ENCODE assay signal across 8 cellular contexts in the genomic region with DNA sequence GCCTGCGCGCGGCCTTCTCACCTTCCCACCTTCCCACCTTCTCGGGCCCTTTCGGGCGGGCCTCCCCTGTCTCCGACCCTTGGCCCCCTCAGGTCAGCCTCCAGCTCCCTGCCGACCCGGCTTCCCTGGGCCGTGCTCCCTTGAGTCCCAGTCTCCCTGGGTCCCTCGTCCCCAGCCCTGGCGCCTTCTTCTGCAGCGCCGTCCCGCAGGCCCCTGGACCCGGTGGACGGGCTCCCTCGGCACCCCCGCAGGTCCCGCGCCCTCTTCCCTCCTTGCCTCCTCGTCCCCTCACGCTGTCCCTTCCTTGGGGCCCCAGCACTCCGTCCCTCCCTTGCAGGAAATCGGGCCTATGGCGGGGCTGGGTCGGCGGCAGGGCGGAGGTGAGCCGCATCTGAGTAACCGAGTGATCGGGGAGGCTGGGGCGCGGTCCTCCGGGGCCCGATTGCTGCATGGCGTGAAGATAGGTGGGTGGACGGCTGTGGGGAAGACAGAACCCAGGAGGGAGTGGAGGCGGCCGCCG. TPM values are rescaled to one million over a fixed set of nuclear protein-coding genes. Genes with fewer than 3 reads are reported as not detected.
DNase-seq lines count a peak whose midpoint lies in the region; ATAC-seq, FAIRE-seq and TF ChIP-seq lines count a peak whose summit lies in the region.

No MANE protein-coding gene starts in this region.

- H3K9me2 ChIP-seq in HCT116 (ENCODE audit: insufficient read depth), result no peaks in the 10 kb centered on the region

- ATAC-seq in HCT116 (peak; percentile 15), GM12878 (peak; percentile 20)

- peaks cover 2% of the 10 kb centered on the region for H3K9me1 ChIP-seq in keratinocyte (ENCODE audit: control insufficient read depth, extremely low read depth, insufficient read depth, low read length)

- DNase-seq in Caco-2 (peak in 1 of 2 experiments; percentile 45), HCT116 (ENCODE audit: low read depth, low spot score) (no peak), Peyer's patch (peak; percentile 25 to 67 (median 58)), GM12878 (ENCODE audit: low read depth, low spot score) (no peak), keratinocyte (ENCODE audit: low read depth, low spot score) (no peak), NCI-H1048 (lab: John Stamatoyannopoulos, UW) (no peak), GF-D8 (lab: John Stamatoyannopoulos, UW) (no peak)
- peak; percentile 25 for DNase-seq in stimulated activated CD8-positive, alpha-beta memory T cell treated with anti-CD3 and anti-CD28 coated beads, Interleukin-4, amount 100 ng/mL, for 24 hours (ENCODE audit: low read depth)

- intact Hi-C loops in Caco-2 (cut with micrococcal nuclease; ENCODE audit: unreplicated experiment) (loop anchor here (2.0 to 10.0 kb wide), 2 partner anchors 71 to 375 kb away; a partner anchor contains a TSS), HCT116 (cut with micrococcal nuclease) (no loop called here), GM12878 (cut with micrococcal nuclease; ENCODE audit: unreplicated experiment) (loop anchor here (10.0 kb wide), 2 partner anchors 505 to 765 kb away; no protein-coding TSS in a partner anchor)

- peaks cover 17% of the 10 kb centered on the region; the same call in 1 of the 2 replicates for H4K20me1 ChIP-seq in HCT116 (ENCODE audit: insufficient read depth)
- H4K20me1 ChIP-seq in GM12878 (ENCODE audit: control insufficient read depth, insufficient read depth), result peaks cover 5% of the 10 kb centered on the region; the same call in 1 of the 2 replicates
- peaks cover 10% of the 10 kb centered on the region for H4K20me1 ChIP-seq in keratinocyte (ENCODE audit: control insufficient read depth, extremely low read depth, insufficient read depth, low read length)

- dilution Hi-C loops in keratinocyte (cut with MboI; ENCODE audit: extremely low pct_ligation_motif_present, low sequenced_read_pairs), result no loop called here

- H3K9me3 ChIP-seq in Caco-2 (no peaks in the 10 kb centered on the region), HCT116 (ENCODE audit: control insufficient read depth in 1 of 2, insufficient read depth in 1 of 2, low read depth in 1 of 2, low read length in 2 of 2) (no peaks in the 10 kb centered on the region), Peyer's patch (no peaks in the 10 kb centered on the region), GM12878 (replicated peaks; ENCODE audit: control insufficient read depth, insufficient read depth, low read length) (no peaks in the 10 kb centered on the region), keratinocyte (ENCODE audit: control insufficient read depth, low read depth, low read length) (no peaks in the 10 kb centered on the region)

- H3K27ac ChIP-seq in HCT116 (ENCODE audit: low read depth, low read length) (peak overlapping the region; percentile 96), Peyer's patch (peak overlapping the region; percentile 94 to 97 (median 95)), GM12878 (ENCODE audit: control insufficient read depth, insufficient read depth) (peak overlapping the region; percentile 94), keratinocyte (ENCODE audit: control insufficient read depth, insufficient read depth, low read length) (peak overlapping the region; percentile 94)

- peaks cover 76% of the 10 kb centered on the region for H3K79me2 ChIP-seq in HCT116 (ENCODE audit: insufficient read depth, low read length)
- peaks cover 74% of the 10 kb centered on the region for H3K79me2 ChIP-seq in GM12878 (ENCODE audit: control insufficient read depth, insufficient read depth, low read length)
- peaks cover 63% of the 10 kb centered on the region for H3K79me2 ChIP-seq in keratinocyte (ENCODE audit: control insufficient read depth, insufficient read depth, low read length)

- TF ChIP-seq POLR2A in HCT116 (IDR thresholded peaks at IDR 0.05; ENCODE audit: borderline replicate concordance, extremely low read depth, insufficient read depth, insufficient read length) (no peak), Peyer's patch (IDR thresholded peaks at IDR 0.05) (no peak), GM12878 (IDR thresholded peaks at IDR 0.05; ENCODE audit: low read depth, low read length) (peak; percentile 52; the same call in 1 of the 2 replicates)

- TF ChIP-seq RAD21 in HCT116 (IDR thresholded peaks at IDR 0.05; ENCODE audit: low read depth) (no peak), GM12878 (IDR thresholded peaks at IDR 0.05; ENCODE audit: insufficient read depth, low read depth, low read length) (no peak)

- no peaks in the 10 kb centered on the region for H3K9me3 Mint-ChIP-seq in Caco-2 (ENCODE audit: unreplicated experiment)

- BruUV-seq in Caco-2 (replicated peaks; lab: Mats Ljungman, UMichigan) (no TSS peak), HCT116 (replicated peaks; lab: Mats Ljungman, UMichigan) (no TSS peak), GM12878 (replicated peaks; lab: Mats Ljungman, UMichigan) (no TSS peak)

- peaks cover 56% of the 10 kb centered on the region for H3K36me3 Mint-ChIP-seq in Caco-2 (ENCODE audit: insufficient read depth, unreplicated experiment)

- in situ Hi-C loops in GM12878 (cut with MboI), result loop anchor here (25.0 kb wide), 1 partner anchor 1957 kb away; a partner anchor contains a TSS

- no peaks in the 10 kb centered on the region for H3K27me3 Mint-ChIP-seq in Caco-2 (ENCODE audit: insufficient read depth, unreplicated experiment)

- H3K4me3 ChIP-seq in Caco-2 (ENCODE audit: low read depth, low read length) (peak overlapping the region; percentile 99), HCT116 (replicated peaks in 1 of 2; ENCODE audit: low read depth in 1 of 2, low read length in 2 of 2) (peak overlapping the region; percentile 91 to 94), Peyer's patch (peak overlapping the region; percentile 92 to 99 (median 96)), GM12878 (peak overlapping the region; percentile 94), keratinocyte (ENCODE audit: control insufficient read depth in 2 of 3, extremely low read depth in 1 of 3, insufficient read depth in 2 of 3, low read depth in 1 of 3, low read length in 3 of 3) (peak overlapping the region; percentile 78 to 98 (median 85))

- peak overlapping the region; percentile 75 for H3K4me3 Mint-ChIP-seq in Caco-2 (ENCODE audit: unreplicated experiment)

- RAD21 ChIA-PET in HCT116 (lab: Charles Lee; ENCODE audit: low non-redundant PET in 1 of 2, low total read pairs in 2 of 2, uncharacterized antibody in 2 of 2, unreplicated experiment in 2 of 2) (no interaction called here), GM12878 (lab: Charles Lee; ENCODE audit: unreplicated experiment) (interaction anchor here (0.9 to 2.3 kb wide), 4 partner anchors 9 to 248 kb away, joined by 3 to 5 read pairs (median 4); a partner anchor contains a TSS)

- no peak overlapping the region for H2AFZ ChIP-seq in HCT116 (ENCODE audit: low read depth, low read length, poor library complexity, severe bottlenecking)
- H2AFZ ChIP-seq in GM12878 (ENCODE audit: control insufficient read depth, low read depth, low read length), result no peak overlapping the region
- H2AFZ ChIP-seq in keratinocyte (ENCODE audit: control insufficient read depth, low read length), result no peak overlapping the region

- peak overlapping the region; percentile 98 for H3K9ac ChIP-seq in HCT116 (ENCODE audit: low read length)
- H3K9ac ChIP-seq in GM12878 (ENCODE audit: control insufficient read depth, insufficient read depth, low read length), result peak overlapping the region; percentile 98
- H3K9ac ChIP-seq in keratinocyte (ENCODE audit: control insufficient read depth, extremely low read depth, insufficient read depth, low read length), result peak overlapping the region; percentile 97

- TF ChIP-seq EP300 in GM12878 (IDR thresholded peaks at IDR 0.05; ENCODE audit: borderline replicate concordance in 1 of 2, control insufficient read depth in 1 of 2, low read depth in 2 of 2, low read length in 2 of 2), result no peak

- POLR2A ChIA-PET in Caco-2 (lab: Charles Lee) (interaction anchor here (1.2 kb wide), 1 partner anchor 9 kb away, joined by 4 read pairs; no protein-coding TSS in a partner anchor), HCT116 (lab: Charles Lee) (no interaction called here), GM12878 (lab: Charles Lee) (interaction anchor here (0.8 to 5.8 kb wide), 5 partner anchors 8 to 101 kb away, joined by 3 to 92 read pairs (median 3); a partner anchor contains a TSS)

- peaks cover 28% of the 10 kb centered on the region for H3K4me1 Mint-ChIP-seq in Caco-2 (ENCODE audit: low read depth, unreplicated experiment)

- WGBS in GM12878 (ENCODE audit: insufficient coverage, insufficient replicate concordance, low lambda C conversion rate, missing lambda C conversion rate), result 0% methylated on average over 27 of the region's 41 CpGs

- SMC1A ChIA-PET in GM12878 (lab: Charles Lee; ENCODE audit: uncharacterized antibody, unreplicated experiment), result interaction anchor here (1.0 to 4.1 kb wide), 2 partner anchors 8 to 103 kb away, joined by 3 to 37 read pairs; a partner anchor contains a TSS

- H3K4me2 ChIP-seq in HCT116 (ENCODE audit: low read length) (peak overlapping the region; percentile 84), GM12878 (ENCODE audit: control insufficient read depth, insufficient read depth) (peak overlapping the region; percentile 42), keratinocyte (ENCODE audit: control insufficient read depth, extremely low read depth, insufficient read depth, low read depth, low read length) (peak overlapping the region; percentile 98)

- FAIRE-seq in GM12878 (lab: Jason Lieb, UNC) (no peak), keratinocyte (lab: Jason Lieb, UNC) (no peak)

- TF ChIP-seq CTCF in Caco-2 (IDR thresholded peaks at IDR 0.05; ENCODE audit: insufficient read depth in 1 of 2, low read depth in 1 of 2, low read length in 1 of 2, severe bottlenecking in 1 of 2, unreplicated experiment in 1 of 2) (no peak), HCT116 (IDR thresholded peaks at IDR 0.05 in 2 of 3, conservative IDR thresholded peaks at IDR 0.05 in 1 of 3; ENCODE audit: borderline replicate concordance in 1 of 3, insufficient read depth in 1 of 3, low read depth in 2 of 3, low read length in 2 of 3) (no peak), Peyer's patch (IDR thresholded peaks at IDR 0.05) (no peak), GM12878 (IDR thresholded peaks at IDR 0.05 in 2 of 3, conservative IDR thresholded peaks at IDR 0.05 in 1 of 3; ENCODE audit: control insufficient read depth in 2 of 3, extremely low read depth in 1 of 3, insufficient read depth in 1 of 3, low read depth in 3 of 3, low read length in 3 of 3) (no peak), keratinocyte (optimal IDR thresholded peaks at IDR 0.05 in 1 of 3, IDR thresholded peaks at IDR 0.05 in 1 of 3, conservative IDR thresholded peaks at IDR 0.05 in 1 of 3; ENCODE audit: extremely low read depth in 1 of 3, insufficient read depth in 2 of 3, low read length in 3 of 3) (no peak)

- peaks cover 10% of the 10 kb centered on the region for H3K4me1 ChIP-seq in Caco-2
- peaks cover 19 to 48% of the 10 kb centered on the region in 2 experiments for H3K4me1 ChIP-seq in HCT116 (ENCODE audit: control insufficient read depth in 1 of 2, insufficient read depth in 2 of 2, low read length in 2 of 2)
- H3K4me1 ChIP-seq in Peyer's patch, result peaks cover 0 to 50% (median 23%) of the 10 kb centered on the region in 4 donors
- peaks cover 17% of the 10 kb centered on the region for H3K4me1 ChIP-seq in GM12878 (ENCODE audit: control insufficient read depth, insufficient read depth, low read length)
- H3K4me1 ChIP-seq in keratinocyte (ENCODE audit: control insufficient read depth, extremely low read depth, insufficient read depth, low read length), result peaks cover 45% of the 10 kb centered on the region

- H3K36me3 ChIP-seq in Caco-2 (ENCODE audit: control insufficient read depth, insufficient read depth, low read length) (0 out of 2 replicates have a peak, but pooled peaks cover 2% of the 10 kb centered on the region), HCT116 (ENCODE audit: control insufficient read depth in 1 of 2, insufficient read depth in 2 of 2, low read length in 2 of 2) (peaks cover 4 to 24% of the 10 kb centered on the region in 2 experiments; a peak in 2 of 4 replicates), Peyer's patch (peaks cover 0 to 17% (median 0%) of the 10 kb centered on the region in 3 donors), GM12878 (ENCODE audit: control insufficient read depth in 2 of 2, insufficient read depth in 2 of 2, low read length in 1 of 2) (peaks cover 10% of the 10 kb centered on the region in 2 experiments), keratinocyte (ENCODE audit: control insufficient read depth in 2 of 2, extremely low read depth in 1 of 2, insufficient read depth in 2 of 2, low read length in 2 of 2) (peaks cover 12 to 31% of the 10 kb centered on the region in 2 experiments)

- CTCF ChIA-PET in Caco-2 (lab: Charles Lee) (interaction anchor here (0.6 kb wide), 1 partner anchor 274 kb away, joined by 3 read pairs; a partner anchor contains a TSS), HCT116 (lab: Charles Lee) (no interaction called here), GM12878 (lab: Yijun Ruan, JAX) (interaction anchor here (0.6 to 4.7 kb wide), 5 partner anchors 16 to 37 kb away, joined by 3 to 31 read pairs (median 3); a partner anchor contains a TSS)

- H3K27me3 ChIP-seq in Caco-2 (replicated peaks; ENCODE audit: control insufficient read depth, insufficient read depth, low read length) (no peaks in the 10 kb centered on the region), HCT116 (ENCODE audit: insufficient read depth, low read length) (no peaks in the 10 kb centered on the region), Peyer's patch (no peaks in the 10 kb centered on the region), GM12878 (replicated peaks in 1 of 2; ENCODE audit: control insufficient read depth in 2 of 2, insufficient read depth in 2 of 2, low read length in 1 of 2) (no peaks in the 10 kb centered on the region), keratinocyte (ENCODE audit: control insufficient read depth, extremely low read depth, insufficient read depth, low read length) (no peaks in the 10 kb centered on the region)

- peak overlapping the region; percentile 77 for H3K27ac Mint-ChIP-seq in Caco-2 (ENCODE audit: unreplicated experiment)

RNA-seq across cellular contexts. Expression of a gene that starts 7.6 kb away (rescaled TPM):
- total RNA-seq in Caco-2 (2022) (59.0 and 60.1 TPM in 2 replicates), HCT116 (2021; ENCODE audit: unreplicated experiment) (50.0 TPM), Peyer's patch (10 to 100 TPM; 15.7 to 23.5 (median 18.0) TPM), GM12878 (2014; rRNA removed) (62.2 and 63.9 TPM in 2 replicates), GM12878 (2014; rRNA removed; fragmentation: Illumina TruSeq; extraction: Trizol) (84.4 and 90.1 TPM in 2 replicates), GM12878 (2021) (93.0 and 98.4 TPM in 2 replicates)
- 41.9 and 42.2 TPM in 2 replicates for polyA plus RNA-seq in HCT116 (2012)
- total RNA-seq in GM12878 (2013; cell fraction: nucleolus; rRNA removed), result 19.5 and 22.2 TPM in 2 replicates
- 99.7 TPM for polyA plus RNA-seq in GM12878 (2011; ENCODE audit: low read depth)
- polyA plus RNA-seq in GM12878 (2011; rRNA removed) (110 and 123 TPM in 2 replicates), GM12878 (2014; fragmentation: Illumina TruSeq; extraction: Trizol) (89.6 and 105 TPM in 2 replicates), GM12878 (2014; fragmentation: Nextera tagmentation; extraction: Ambion mirVana) (100 to 1,000 TPM in 1 of 2 experiments, 10 to 100 TPM in 1; 42.3 to 121 TPM), GM12878 (2014; rRNA removed) (149 and 150 TPM in 2 replicates), GM12878 (2016; fragmentation: Nextera tagmentation; extraction: Ambion mirVana) (100 to 1,000 TPM; 179 to 207 TPM), keratinocyte (79.5 to 107 TPM (median 102 TPM) in 3 replicates)
- 64.1 and 80.8 TPM in 2 replicates for polyA plus RNA-seq in GM12878 (2011; cell fraction: cytosol; rRNA removed)
- polyA plus RNA-seq in GM12878 (2011; cell fraction: nucleus; rRNA removed), result 44.1 and 61.9 TPM in 2 replicates
- polyA plus RNA-seq in GM12878 (2012), result 75.2 and 105 TPM in 2 replicates
- polyA minus RNA-seq in GM12878 (2011; rRNA and poly(A)+ RNA removed), result 34.7 and 36.9 TPM in 2 replicates
- 17.0 and 20.1 TPM in 2 replicates for polyA minus RNA-seq in GM12878 (2011; cell fraction: cytosol; rRNA and poly(A)+ RNA removed)
- 10.4 and 23.5 TPM in 2 replicates for polyA minus RNA-seq in GM12878 (2011; cell fraction: nucleus; rRNA and poly(A)+ RNA removed)
- polyA plus RNA-seq in keratinocyte (2011; ENCODE audit: low read depth), result 193 TPM
- 97.3 and 103 TPM in 2 replicates for polyA plus RNA-seq in keratinocyte (2011; cell fraction: cytosol; rRNA removed)
- polyA plus RNA-seq in keratinocyte (2011; cell fraction: nucleus; rRNA removed), result 58.9 and 80.7 TPM in 2 replicates
- 88.5 and 126 TPM in 2 replicates for polyA plus RNA-seq in keratinocyte (2012; ENCODE audit: low replicate concordance)
- polyA minus RNA-seq in keratinocyte, result 13.2 to 34.9 TPM (median 23.4 TPM) in 3 replicates
- polyA minus RNA-seq in keratinocyte (2011; cell fraction: cytosol; rRNA and poly(A)+ RNA removed), result 41.1 TPM
- polyA minus RNA-seq in keratinocyte (2011; cell fraction: nucleus; rRNA and poly(A)+ RNA removed), result 11.7 and 14.9 TPM in 2 replicates

RNA-seq across cellular contexts. Expression of a gene that starts 7.8 kb away (rescaled TPM):
- total RNA-seq in Caco-2 (2022) (1,528 and 1,598 TPM in 2 replicates), HCT116 (2021; ENCODE audit: unreplicated experiment) (1,754 TPM), Peyer's patch (1,000 to 10,000 TPM in 1 of 4 donors, 100 to 1,000 TPM in 3; 462 to 1,338 (median 588) TPM), GM12878 (2014; rRNA removed) (4,617 and 5,922 TPM in 2 replicates), GM12878 (2014; rRNA removed; fragmentation: Illumina TruSeq; extraction: Trizol) (3,907 and 4,081 TPM in 2 replicates), GM12878 (2021) (2,572 and 2,695 TPM in 2 replicates)
- 2,813 and 3,271 TPM in 2 replicates for polyA plus RNA-seq in HCT116 (2012)
- total RNA-seq in GM12878 (2013; cell fraction: nucleolus; rRNA removed), result 241 and 243 TPM in 2 replicates
- 8,256 TPM for polyA plus RNA-seq in GM12878 (2011; ENCODE audit: low read depth)
- polyA plus RNA-seq in GM12878 (2011; rRNA removed) (1,958 and 3,572 TPM in 2 replicates), GM12878 (2014; fragmentation: Illumina TruSeq; extraction: Trizol) (1,263 and 3,648 TPM in 2 replicates), GM12878 (2014; fragmentation: Nextera tagmentation; extraction: Ambion mirVana) (1,000 to 10,000 TPM; 5,281 to 6,300 TPM), GM12878 (2014; rRNA removed) (5,524 and 8,197 TPM in 2 replicates), GM12878 (2016; fragmentation: Nextera tagmentation; extraction: Ambion mirVana) (1,000 to 10,000 TPM; 2,862 to 2,907 TPM), keratinocyte (2,334 to 5,073 TPM (median 3,325 TPM) in 3 replicates)
- polyA plus RNA-seq in GM12878 (2011; cell fraction: cytosol; rRNA removed), result 3,518 and 4,273 TPM in 2 replicates
- 2,765 and 2,930 TPM in 2 replicates for polyA plus RNA-seq in GM12878 (2011; cell fraction: nucleus; rRNA removed)
- polyA plus RNA-seq in GM12878 (2012), result 4,228 and 5,722 TPM in 2 replicates
- polyA minus RNA-seq in GM12878 (2011; rRNA and poly(A)+ RNA removed), result 257 and 484 TPM in 2 replicates
- polyA minus RNA-seq in GM12878 (2011; cell fraction: cytosol; rRNA and poly(A)+ RNA removed), result 235 and 251 TPM in 2 replicates
- 161 and 224 TPM in 2 replicates for polyA minus RNA-seq in GM12878 (2011; cell fraction: nucleus; rRNA and poly(A)+ RNA removed)
- polyA plus RNA-seq in keratinocyte (2011; ENCODE audit: low read depth), result 2,668 TPM
- polyA plus RNA-seq in keratinocyte (2011; cell fraction: cytosol; rRNA removed), result 894 and 1,713 TPM in 2 replicates
- 508 and 737 TPM in 2 replicates for polyA plus RNA-seq in keratinocyte (2011; cell fraction: nucleus; rRNA removed)
- 3,012 and 3,893 TPM in 2 replicates for polyA plus RNA-seq in keratinocyte (2012; ENCODE audit: low replicate concordance)
- polyA minus RNA-seq in keratinocyte, result 341 to 1,372 TPM (median 505 TPM) in 3 replicates
- polyA minus RNA-seq in keratinocyte (2011; cell fraction: cytosol; rRNA and poly(A)+ RNA removed), result 894 TPM
- polyA minus RNA-seq in keratinocyte (2011; cell fraction: nucleus; rRNA and poly(A)+ RNA removed), result 127 TPM in 2 replicates

RNA-seq across cellular contexts. Expression of a gene that starts 16.3 kb away (rescaled TPM):
- total RNA-seq in Caco-2 (2022) (not detected in 2 replicates), HCT116 (2021; ENCODE audit: unreplicated experiment) (not detected), Peyer's patch (not detected), GM12878 (2014; rRNA removed) (not detected in 2 replicates), GM12878 (2014; rRNA removed; fragmentation: Illumina TruSeq; extraction: Trizol) (not detected in 2 replicates), GM12878 (2021) (not detected in 2 replicates)
- not detected in 2 replicates for polyA plus RNA-seq in HCT116 (2012)
- total RNA-seq in GM12878 (2013; cell fraction: nucleolus; rRNA removed), result not detected in 2 replicates
- polyA plus RNA-seq in GM12878 (2011; ENCODE audit: low read depth), result not detected
- polyA plus RNA-seq in GM12878 (2011; rRNA removed) (not detected in 2 replicates), GM12878 (2014; fragmentation: Illumina TruSeq; extraction: Trizol) (not detected in 2 replicates), GM12878 (2014; fragmentation: Nextera tagmentation; extraction: Ambion mirVana) (not detected), GM12878 (2014; rRNA removed) (not detected in 2 replicates), GM12878 (2016; fragmentation: Nextera tagmentation; extraction: Ambion mirVana) (not detected), keratinocyte (not detected in 3 replicates)
- not detected in 2 replicates for polyA plus RNA-seq in GM12878 (2011; cell fraction: cytosol; rRNA removed)
- not detected in 2 replicates for polyA plus RNA-seq in GM12878 (2011; cell fraction: nucleus; rRNA removed)
- polyA plus RNA-seq in GM12878 (2012), result not detected in 2 replicates
- polyA minus RNA-seq in GM12878 (2011; rRNA and poly(A)+ RNA removed), result not detected in 2 replicates
- not detected in 2 replicates for polyA minus RNA-seq in GM12878 (2011; cell fraction: cytosol; rRNA and poly(A)+ RNA removed)
- not detected in 2 replicates for polyA minus RNA-seq in GM12878 (2011; cell fraction: nucleus; rRNA and poly(A)+ RNA removed)
- polyA plus RNA-seq in keratinocyte (2011; ENCODE audit: low read depth), result not detected
- polyA plus RNA-seq in keratinocyte (2011; cell fraction: cytosol; rRNA removed), result not detected in 2 replicates
- not detected in 2 replicates for polyA plus RNA-seq in keratinocyte (2011; cell fraction: nucleus; rRNA removed)
- not detected in 2 replicates for polyA plus RNA-seq in keratinocyte (2012; ENCODE audit: low replicate concordance)
- not detected in 3 replicates for polyA minus RNA-seq in keratinocyte
- not detected for polyA minus RNA-seq in keratinocyte (2011; cell fraction: cytosol; rRNA and poly(A)+ RNA removed)
- not detected in 2 replicates for polyA minus RNA-seq in keratinocyte (2011; cell fraction: nucleus; rRNA and poly(A)+ RNA removed)

Comparison
In these comparisons a context has a peak if more than half of its experiments do, and no peak if none do; other contexts are left out.
1. DNase-seq: peak in Peyer's patch (3 of 3) and stimulated activated CD8-positive, alpha-beta memory T cell treated with anti-CD3 and anti-CD28 coated beads, Interleukin-4, amount 100 ng/mL, for 24 hours (single experiment); none in HCT116 (single experiment), GM12878 (single experiment), keratinocyte (single experiment), NCI-H1048 (single experiment) and GF-D8 (single experiment).
2. H3K4me2 ChIP-seq: peak in every context shown above with its lines; median percentile 98 in keratinocyte; 84 in HCT116; 42 in GM12878.
3. Peak in every context shown above with its lines, with median percentiles within 50 percentile points of each other: H3K4me3 ChIP-seq, H3K27ac ChIP-seq and H3K9ac ChIP-seq.